Comparison of ENCODE assay signal across 1 cellular context in genomic region chrX:46978341-46979291, GRCh38.
TF ChIP-seq lines count a peak whose summit lies in the region.

No MANE protein-coding gene starts in this region.

TF ChIP-seq in HepG2, 621 proteins besides CTCF, POLR2A, EP300 and RAD21 (continued from another document and continues in another):
- TF ChIP-seq DBP (CRISPR knock-in tag; IDR thresholded peaks at IDR 0.05; ENCODE audit: not compliant biosample characterization) (no peak), NR2C2 (CRISPR knock-in tag; IDR thresholded peaks at IDR 0.05; ENCODE audit: borderline replicate concordance) (no peak), ZNF646 (CRISPR knock-in tag; IDR thresholded peaks at IDR 0.05) (no peak), CSRNP2 (CRISPR knock-in tag; conservative IDR thresholded peaks at IDR 0.05; ENCODE audit: low read depth) (no peak), SMAD3 (CRISPR knock-in tag; IDR thresholded peaks at IDR 0.05) (no peak), CENPX (CRISPR knock-in tag; IDR thresholded peaks at IDR 0.05) (no peak), CERS6 (CRISPR knock-in tag; IDR thresholded peaks at IDR 0.05) (no peak), PHF5A (CRISPR knock-in tag; IDR thresholded peaks at IDR 0.05; ENCODE audit: low read depth, unreplicated experiment) (no peak), SP140L (CRISPR knock-in tag; IDR thresholded peaks at IDR 0.05; ENCODE audit: borderline replicate concordance) (no peak), NFKB2 (CRISPR knock-in tag; IDR thresholded peaks at IDR 0.05; ENCODE audit: borderline replicate concordance) (no peak), ZNF776 (CRISPR knock-in tag; IDR thresholded peaks at IDR 0.05) (no peak), ZNF275 (CRISPR knock-in tag; IDR thresholded peaks at IDR 0.05; ENCODE audit: borderline replicate concordance) (no peak), HHEX (CRISPR knock-in tag; IDR thresholded peaks at IDR 0.05) (no peak), LCORL (IDR thresholded peaks at IDR 0.05) (no peak), LCORL (CRISPR knock-in tag; IDR thresholded peaks at IDR 0.05) (no peak), ATAD3A (CRISPR knock-in tag; IDR thresholded peaks at IDR 0.05) (no peak), FIP1L1 (IDR thresholded peaks at IDR 0.05; ENCODE audit: borderline replicate concordance, insufficient read depth, low read depth, low read length) (no peak), BATF2 (CRISPR knock-in tag; IDR thresholded peaks at IDR 0.05) (no peak), CCDC6 (CRISPR knock-in tag; IDR thresholded peaks at IDR 0.05) (no peak), MED1 (CRISPR knock-in tag; IDR thresholded peaks at IDR 0.05) (no peak), GATAD2A (CRISPR knock-in tag; IDR thresholded peaks at IDR 0.05) (0 out of 2 replicates have a peak, but pooled peaks have one; percentile 19), U2AF1 (optimal IDR thresholded peaks at IDR 0.05; ENCODE audit: low read depth, low read length) (no peak), ZNF547 (CRISPR knock-in tag; IDR thresholded peaks at IDR 0.05) (no peak), ARNTL (CRISPR knock-in tag; IDR thresholded peaks at IDR 0.05) (no peak), RBAK (CRISPR knock-in tag; IDR thresholded peaks at IDR 0.05) (no peak), ZNF333 (CRISPR knock-in tag; IDR thresholded peaks at IDR 0.05; ENCODE audit: borderline replicate concordance) (no peak), ZNF326 (CRISPR knock-in tag; IDR thresholded peaks at IDR 0.05; ENCODE audit: borderline replicate concordance) (no peak), YY1 (IDR thresholded peaks at IDR 0.05; ENCODE audit: insufficient read depth, insufficient replicate concordance, low read depth, low read length) (peak; percentile 40), THRA (CRISPR knock-in tag; IDR thresholded peaks at IDR 0.05; ENCODE audit: borderline replicate concordance) (no peak), TGIF2 (CRISPR knock-in tag; IDR thresholded peaks at IDR 0.05) (no peak), RNF2 (conservative IDR thresholded peaks at IDR 0.05; ENCODE audit: low read depth) (no peak), ZNF773 (CRISPR knock-in tag; IDR thresholded peaks at IDR 0.05; ENCODE audit: borderline replicate concordance) (no peak), ZNF460 (CRISPR knock-in tag; IDR thresholded peaks at IDR 0.05; ENCODE audit: borderline replicate concordance) (no peak), TBP (CRISPR knock-in tag; IDR thresholded peaks at IDR 0.05) (no peak), NFE2L2 (IDR thresholded peaks at IDR 0.05; ENCODE audit: low read length) (no peak), ZNF274 (CRISPR knock-in tag; IDR thresholded peaks at IDR 0.05) (no peak), FOXA3 (CRISPR knock-in tag; IDR thresholded peaks at IDR 0.05) (0 out of 2 replicates have a peak, but pooled peaks have one; percentile 7), JDP2 (CRISPR knock-in tag; IDR thresholded peaks at IDR 0.05; ENCODE audit: borderline replicate concordance) (no peak), ATF7 (IDR thresholded peaks at IDR 0.05) (no peak), ATF7 (CRISPR knock-in tag; IDR thresholded peaks at IDR 0.05) (no peak), NAIF1 (CRISPR knock-in tag; IDR thresholded peaks at IDR 0.05; ENCODE audit: borderline replicate concordance) (no peak), SAP130 (CRISPR knock-in tag; IDR thresholded peaks at IDR 0.05; ENCODE audit: low read depth) (0 out of 2 replicates have a peak, but pooled peaks have one; percentile 11), STAG1 (CRISPR knock-in tag; IDR thresholded peaks at IDR 0.05) (peak; percentile 79), ZNF629 (CRISPR knock-in tag; conservative IDR thresholded peaks at IDR 0.05) (peak; percentile 95), ZKSCAN1 (IDR thresholded peaks at IDR 0.05; ENCODE audit: low read length) (no peak), SMC3 (IDR thresholded peaks at IDR 0.05; ENCODE audit: low read length) (peak; percentile 84), SALL2 (CRISPR knock-in tag; IDR thresholded peaks at IDR 0.05) (no peak), NR3C1 (CRISPR knock-in tag; IDR thresholded peaks at IDR 0.05) (no peak), HOXA9 (CRISPR knock-in tag; IDR thresholded peaks at IDR 0.05; ENCODE audit: borderline replicate concordance) (no peak), ZBTB26 (CRISPR knock-in tag; IDR thresholded peaks at IDR 0.05; ENCODE audit: borderline replicate concordance) (no peak), ETV6 (CRISPR knock-in tag; conservative IDR thresholded peaks at IDR 0.05) (no peak), ZBTB37 (CRISPR knock-in tag; IDR thresholded peaks at IDR 0.05) (no peak), KAT8 (CRISPR knock-in tag; IDR thresholded peaks at IDR 0.05) (0 out of 2 replicates have a peak, but pooled peaks have one; percentile 30), MXD1 (CRISPR knock-in tag; IDR thresholded peaks at IDR 0.05) (no peak), MEIS1 (CRISPR knock-in tag; IDR thresholded peaks at IDR 0.05; ENCODE audit: borderline replicate concordance) (no peak), SNRNP70 (IDR thresholded peaks at IDR 0.05; ENCODE audit: low read depth, low read length) (no peak), ZNF496 (CRISPR knock-in tag; IDR thresholded peaks at IDR 0.05; ENCODE audit: insufficient replicate concordance) (no peak), ZNF235 (CRISPR knock-in tag; IDR thresholded peaks at IDR 0.05; ENCODE audit: borderline replicate concordance) (no peak)
